Comparison of ENCODE assay signal across 11 cellular contexts in the genomic region with DNA sequence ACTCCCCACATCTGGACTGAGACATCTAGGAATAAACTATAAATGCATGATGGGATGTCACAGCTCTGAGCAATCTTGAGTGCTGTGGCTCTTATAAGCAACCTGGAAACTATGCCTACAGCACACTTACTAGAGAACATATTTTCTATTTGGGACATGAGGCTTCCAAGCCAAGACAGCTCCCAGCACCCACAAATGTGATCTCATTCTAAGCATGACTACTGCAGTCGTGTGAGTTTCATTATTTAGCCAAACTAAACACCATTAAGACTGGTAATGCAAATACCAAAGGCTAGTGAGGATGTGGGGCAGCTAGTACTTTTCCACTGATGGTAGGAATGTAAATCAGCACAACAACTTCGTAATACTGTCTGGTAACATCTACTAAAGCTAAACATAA.
DNase-seq lines count a peak whose midpoint lies in the region; ATAC-seq, FAIRE-seq and TF ChIP-seq lines count a peak whose summit lies in the region.
"Had no signal": no experiment of that assay in that cellular context is flagged by ENCODE, and none has a peak within 500 bp of the region (broad histone marks: within the 10 kb centered on the region; RNA-seq: fewer than 3 reads in every experiment).

No MANE protein-coding gene starts in this region.

- POLR2A ChIA-PET in HepG2 (lab: Yijun Ruan, JAX), result no interaction called here

- CTCF ChIA-PET in HepG2 (lab: Yijun Ruan, JAX; ENCODE audit: low intra/inter-chr PET ratio, low total read pairs), result no interaction called here

- H3K36me3 ChIP-seq in HepG2 (replicated peaks in 1 of 2; ENCODE audit: control insufficient read depth in 1 of 2, insufficient read depth in 2 of 2, low read length in 2 of 2) (peaks cover 0 to 6% of the 10 kb centered on the region in 2 experiments; a peak in 2 of 5 replicates), right lobe of liver (peaks cover 0 to 8% (median 0%) of the 10 kb centered on the region in 4 donors), brain microvascular endothelial cell (replicated peaks) (no peaks in the 10 kb centered on the region), aorta (ENCODE audit: control insufficient read depth in 1 of 2, insufficient read depth in 2 of 2, low read length in 1 of 2) (no peaks in the 10 kb centered on the region), Karpas-422 (ENCODE audit: insufficient read depth, low read length) (peaks cover 10% of the 10 kb centered on the region; the same call in 1 of the 2 replicates)

- intact Hi-C loops in HepG2 (cut with micrococcal nuclease; ENCODE audit: unreplicated experiment), result no loop called here
- intact Hi-C loops in right lobe of liver (cut with DNase I), result no loop called here
- intact Hi-C loops in aorta (cut with DNase I), result no loop called here

- H2AFZ ChIP-seq in HepG2 (ENCODE audit: low read length) (no peak overlapping the region), Karpas-422 (ENCODE audit: low read length) (no peak overlapping the region)

- TF ChIP-seq EP300 in HepG2 (IDR thresholded peaks at IDR 0.05; ENCODE audit: low read depth in 2 of 2, low read length in 2 of 2) (no peak), HepG2 (CRISPR knock-in tag; IDR thresholded peaks at IDR 0.05; ENCODE audit: borderline replicate concordance) (no peak)

- peak; percentile 10 for DNase-seq in HepG2 (ENCODE audit: low spot score)
- DNase-seq in right lobe of liver, result no peak
- DNase-seq in brain microvascular endothelial cell, result peak; percentile 87
- DNase-seq in iris pigment epithelial cell (ENCODE audit: low read depth), result peak; percentile 97
- no peak for DNase-seq in aorta
- no peak for DNase-seq in NCI-H1930 (lab: John Stamatoyannopoulos, UW)
- DNase-seq in Karpas-422, result no peak
- DNase-seq: activated CD4-positive, alpha-beta T cell treated with anti-CD3 and anti-CD28 coated beads, Interleukin-2, amount 50 U/mL, for 4 hours; C1 segment of cervical spinal cord; foreskin melanocyte had no signal

- H3K27ac ChIP-seq in HepG2 (ENCODE audit: extremely low read length, insufficient read depth, low read length) (no peak overlapping the region), right lobe of liver (no peak overlapping the region), brain microvascular endothelial cell (peak overlapping the region; percentile 47), aorta (ENCODE audit: low read depth in 1 of 2, low read length in 2 of 2) (no peak overlapping the region), Karpas-422 (ENCODE audit: low read length) (no peak overlapping the region)

- H3K79me2 ChIP-seq in HepG2 (ENCODE audit: insufficient read depth, low read length) (no peaks in the 10 kb centered on the region), Karpas-422 (ENCODE audit: low read length) (peaks cover 8% of the 10 kb centered on the region; the same call in 1 of the 2 replicates)

- WGBS in HepG2 (ENCODE audit: low lambda C conversion rate), result 62% methylated on average over 2 of the region's 2 CpGs
- 69% methylated on average over 2 of the region's 2 CpGs for WGBS in right lobe of liver (ENCODE audit: insufficient coverage, low coverage, low lambda C conversion rate, missing lambda C conversion rate)
- 1 to 7% methylated on average over 2 of the region's 2 CpGs for WGBS in aorta, 2 donors

- FAIRE-seq in HepG2 (lab: Jason Lieb, UNC), result peak; percentile 28

- H3K4me1 ChIP-seq in HepG2 (ENCODE audit: insufficient read depth, low read length) (peaks cover 14% of the 10 kb centered on the region), right lobe of liver (no peaks in the 10 kb centered on the region), aorta (ENCODE audit: control insufficient read depth in 1 of 2, insufficient read depth in 2 of 2, low read length in 2 of 2) (peaks cover 0 to 2% of the 10 kb centered on the region in 2 donors), Karpas-422 (ENCODE audit: low read length) (peaks cover 9% of the 10 kb centered on the region)

- H3K9me3 ChIP-seq in HepG2 (ENCODE audit: low read length) (no peaks in the 10 kb centered on the region), right lobe of liver (no peaks in the 10 kb centered on the region), aorta (ENCODE audit: control insufficient read depth, low read length) (no peaks in the 10 kb centered on the region), Karpas-422 (ENCODE audit: low read length) (no peaks in the 10 kb centered on the region)

- H3K4me3 ChIP-seq in HepG2 (replicated peaks in 1 of 3; ENCODE audit: insufficient read depth in 1 of 3, low read depth in 2 of 3, low read length in 3 of 3) (no peak overlapping the region), right lobe of liver (no peak overlapping the region), brain microvascular endothelial cell (ENCODE audit: low read depth, low read length) (no peak overlapping the region), aorta (ENCODE audit: low read length in 2 of 2) (no peak overlapping the region), Karpas-422 (ENCODE audit: low read length) (no peak overlapping the region)

- H3K9ac ChIP-seq in HepG2 (ENCODE audit: insufficient read depth, low read depth, low read length) (no peak overlapping the region), Karpas-422 (ENCODE audit: low read length) (no peak overlapping the region)

- H3K9me2 ChIP-seq in Karpas-422 (replicated peaks; ENCODE audit: insufficient read depth, low read length), result no peaks in the 10 kb centered on the region

- no TSS peak for BruUV-seq in HepG2 (replicated peaks; lab: Mats Ljungman, UMichigan)

- TF ChIP-seq CTCF in HepG2 (CRISPR knock-in tag; IDR thresholded peaks at IDR 0.05), result no peak
- TF ChIP-seq CTCF in right lobe of liver (IDR thresholded peaks at IDR 0.05), result no peak
- no peak for TF ChIP-seq CTCF in brain microvascular endothelial cell (IDR thresholded peaks at IDR 0.05; ENCODE audit: low read depth, low read length, missing control alignments)

- ATAC-seq in HepG2 (no peak; the same call in 2 of the 3 replicates), right lobe of liver (no peak), aorta (ENCODE audit: low FRiP score) (peak; percentile 86), GM19463 (IDR thresholded peaks at IDR 0.05; ENCODE audit: unreplicated experiment) (no peak)

- no peaks in the 10 kb centered on the region for H4K20me1 ChIP-seq in HepG2 (ENCODE audit: insufficient read depth, low read length)
- H4K20me1 ChIP-seq in Karpas-422 (ENCODE audit: insufficient read depth, low read depth, low read length), result no peaks in the 10 kb centered on the region

- in situ Hi-C loops in HepG2 (cut with HindIII; ENCODE audit: extremely low pct_ligation_motif_present, low pct_unique_long_range_greater_than_20kb), result no loop called here
- in situ Hi-C loops in brain microvascular endothelial cell (cut with HindIII; ENCODE audit: low pct_ligation_motif_present, low sequenced_read_pairs), result no loop called here

- TF ChIP-seq POLR2A in HepG2 (IDR thresholded peaks at IDR 0.05; ENCODE audit: insufficient read depth in 1 of 2, low read depth in 2 of 2, low read length in 2 of 2) (no peak), right lobe of liver (IDR thresholded peaks at IDR 0.05) (no peak)

- TF ChIP-seq RAD21 in HepG2 (CRISPR knock-in tag; IDR thresholded peaks at IDR 0.05), result no peak

- no peaks in the 10 kb centered on the region for H3K27me3 ChIP-seq in HepG2 (ENCODE audit: control insufficient read depth in 1 of 2, insufficient read depth in 2 of 2, low read length in 2 of 2)
- no peaks in the 10 kb centered on the region for H3K27me3 ChIP-seq in right lobe of liver
- H3K27me3 ChIP-seq in brain microvascular endothelial cell (replicated peaks), result no peaks in the 10 kb centered on the region
- H3K27me3 ChIP-seq in aorta (ENCODE audit: control insufficient read depth in 1 of 2, insufficient read depth in 2 of 2, low read length in 1 of 2), result no peaks in the 10 kb centered on the region
- no peaks in the 10 kb centered on the region for H3K27me3 ChIP-seq in Karpas-422 (ENCODE audit: low read length)

- H3K4me2 ChIP-seq in HepG2 (ENCODE audit: low read depth, low read length) (no peak overlapping the region), Karpas-422 (ENCODE audit: low read depth, low read length, poor library complexity, severe bottlenecking) (no peak overlapping the region)

TF ChIP-seq in HepG2, 621 proteins besides CTCF, POLR2A, EP300 and RAD21 (continues in another document):
- TF ChIP-seq ZNF317 (CRISPR knock-in tag; IDR thresholded peaks at IDR 0.05) (no peak), SP4 (CRISPR knock-in tag; IDR thresholded peaks at IDR 0.05) (no peak), MXD4 (CRISPR knock-in tag; IDR thresholded peaks at IDR 0.05) (no peak), TFAP4 (IDR thresholded peaks at IDR 0.05; ENCODE audit: borderline replicate concordance, low read depth) (no peak), CCDC6 (CRISPR knock-in tag; IDR thresholded peaks at IDR 0.05) (no peak), ATAD3A (CRISPR knock-in tag; IDR thresholded peaks at IDR 0.05) (no peak), ZFP36 (IDR thresholded peaks at IDR 0.05; ENCODE audit: borderline replicate concordance, low read depth, low read length, partially characterized antibody) (no peak), THAP8 (CRISPR knock-in tag; IDR thresholded peaks at IDR 0.05; ENCODE audit: borderline replicate concordance) (no peak), NCOA5 (CRISPR knock-in tag; IDR thresholded peaks at IDR 0.05) (no peak), ZNF282 (IDR thresholded peaks at IDR 0.05; ENCODE audit: partially characterized antibody) (no peak), KAT8 (CRISPR knock-in tag; IDR thresholded peaks at IDR 0.05) (no peak), MYC (CRISPR knock-in tag; IDR thresholded peaks at IDR 0.05; ENCODE audit: borderline replicate concordance) (no peak), ZNF33B (CRISPR knock-in tag; IDR thresholded peaks at IDR 0.05) (no peak)

Comparison
In these comparisons a context has a peak if more than half of its experiments do, and no peak if none do; other contexts are left out.
1. DNase-seq: peak in HepG2 (single experiment), brain microvascular endothelial cell (single experiment) and iris pigment epithelial cell (single experiment); none in right lobe of liver (0 of 3), aorta (0 of 2), NCI-H1930 (0 of 2) and Karpas-422 (single experiment).